1 cellular context compared by ENCODE assay signal in genomic region chr14:64195194-64195593, GRCh38.
TF ChIP-seq lines count a peak whose summit lies in the region.

No MANE protein-coding gene starts in this region.

TF ChIP-seq in GM12878, 131 proteins besides CTCF, POLR2A, EP300 and RAD21 (continued from another document):
- no peak for TF ChIP-seq HSF1 (IDR thresholded peaks at IDR 0.05; ENCODE audit: low read depth, low read length)
- no peak for TF ChIP-seq CBX5 (IDR thresholded peaks at IDR 0.05; ENCODE audit: low read depth)
- TF ChIP-seq RELB (IDR thresholded peaks at IDR 0.05; ENCODE audit: low read depth) = peak; percentile 95
- TF ChIP-seq NFXL1 (IDR thresholded peaks at IDR 0.05; ENCODE audit: borderline replicate concordance) = no peak
- no peak for TF ChIP-seq GATAD2B (conservative IDR thresholded peaks at IDR 0.05; ENCODE audit: low read depth)
- no peak for TF ChIP-seq RB1 (IDR thresholded peaks at IDR 0.05; ENCODE audit: borderline replicate concordance)
- TF ChIP-seq NFIC (IDR thresholded peaks at IDR 0.05; ENCODE audit: low read depth, low read length) = no peak
